In genomic region chr10:30553018-30553624, GRCh38 we compare ENCODE assay signal across 13 cellular contexts.
DNase-seq lines count a peak whose midpoint lies in the region; FAIRE-seq and TF ChIP-seq lines count a peak whose summit lies in the region.
"Had no signal": no experiment of that assay in that cellular context is flagged by ENCODE, and none has a peak within 500 bp of the region (broad histone marks: within the 10 kb centered on the region; RNA-seq: fewer than 3 reads in every experiment).

No MANE protein-coding gene starts in this region.

- peaks cover 7% of the 10 kb centered on the region for H3K4me1 ChIP-seq in endothelial cell of umbilical vein (ENCODE audit: control insufficient read depth, extremely low read depth, insufficient read depth, low read length)
- peaks cover 6 to 16% of the 10 kb centered on the region in 2 donors for H3K4me1 ChIP-seq in mucosa of rectum (ENCODE audit: control insufficient read depth in 2 of 2, insufficient read depth in 2 of 2, low read length in 2 of 2)
- peaks cover 10% of the 10 kb centered on the region for H3K4me1 ChIP-seq in vagina

- H3K36me3 ChIP-seq in endothelial cell of umbilical vein (ENCODE audit: control insufficient read depth in 2 of 2, extremely low read depth in 1 of 2, insufficient read depth in 2 of 2, low read length in 2 of 2) (no peaks in the 10 kb centered on the region), mucosa of rectum (ENCODE audit: control insufficient read depth in 2 of 2, insufficient read depth in 2 of 2, low read length in 2 of 2) (no peaks in the 10 kb centered on the region), vagina (no peaks in the 10 kb centered on the region)
- H3K36me3 ChIP-seq: brain microvascular endothelial cell, ovary had no signal

- dilution Hi-C loops in endothelial cell of umbilical vein (cut with MboI; ENCODE audit: extremely low pct_ligation_motif_present, low sequenced_read_pairs), result no loop called here

- CTCF ChIA-PET in endothelial cell of umbilical vein (lab: Charles Lee), result interaction anchor here (1.4 to 2.2 kb wide), 3 partner anchors 10 to 38 kb away, joined by 4 to 10 read pairs (median 5); no protein-coding TSS in a partner anchor

- POLR2A ChIA-PET in endothelial cell of umbilical vein (lab: Charles Lee), result interaction anchor here (0.6 kb wide), 1 partner anchor 1075 kb away, joined by 9 read pairs; no protein-coding TSS in a partner anchor

- H3K4me3 ChIP-seq in endothelial cell of umbilical vein (replicated peaks in 1 of 3; ENCODE audit: insufficient read depth in 1 of 3, low read depth in 1 of 3, low read length in 3 of 3), result no peak overlapping the region
- H3K4me3 ChIP-seq in mucosa of rectum (ENCODE audit: low read length in 2 of 2), result peak overlapping the region; percentile 57 to 71
- no peak overlapping the region for H3K4me3 ChIP-seq in vagina

- no peak overlapping the region for H3K4me2 ChIP-seq in endothelial cell of umbilical vein (ENCODE audit: insufficient read depth, low read length)

- no peaks in the 10 kb centered on the region for H4K20me1 ChIP-seq in endothelial cell of umbilical vein (replicated peaks; ENCODE audit: control insufficient read depth, extremely low read depth, insufficient read depth, low read length)

- no peaks in the 10 kb centered on the region for H3K9me1 ChIP-seq in endothelial cell of umbilical vein (replicated peaks; ENCODE audit: control insufficient read depth, extremely low read depth, insufficient read depth, low read length)

- intact Hi-C loops in endothelial cell of umbilical vein (cut with micrococcal nuclease) (no loop called here), vagina (cut with DNase I) (no loop called here)

- peak overlapping the region; percentile 14 for H2AFZ ChIP-seq in endothelial cell of umbilical vein (ENCODE audit: low read depth, low read length)

- BruUV-seq in endothelial cell of umbilical vein (replicated peaks; lab: Mats Ljungman, UMichigan), result no TSS peak

- H3K9ac ChIP-seq in endothelial cell of umbilical vein (replicated peaks; ENCODE audit: extremely low read depth, insufficient read depth, low read length) (no peak overlapping the region), mucosa of rectum (ENCODE audit: low read depth in 1 of 2, low read length in 2 of 2) (peak overlapping the region; percentile 14 to 61)

- TF ChIP-seq CTCF in endothelial cell of umbilical vein (IDR thresholded peaks at IDR 0.05; ENCODE audit: extremely low read depth in 1 of 2, insufficient read depth in 1 of 2, low read depth in 1 of 2, low read length in 2 of 2) (no peak), vagina (IDR thresholded peaks at IDR 0.05) (no peak)

- FAIRE-seq in endothelial cell of umbilical vein (lab: Jason Lieb, UNC), result no peak
- FAIRE-seq: A204.1 had no signal

- TF ChIP-seq POLR2A in endothelial cell of umbilical vein (IDR thresholded peaks at IDR 0.05; ENCODE audit: low read depth, low read length) (no peak), vagina (IDR thresholded peaks at IDR 0.05) (no peak)

- H3K27me3 ChIP-seq in endothelial cell of umbilical vein (ENCODE audit: control insufficient read depth in 2 of 2, insufficient read depth in 2 of 2, low read length in 2 of 2) (no peaks in the 10 kb centered on the region), mucosa of rectum (ENCODE audit: control insufficient read depth in 2 of 2, insufficient read depth in 2 of 2, low read length in 2 of 2) (no peaks in the 10 kb centered on the region), vagina (no peaks in the 10 kb centered on the region)
- H3K27me3 ChIP-seq: brain microvascular endothelial cell, ovary had no signal

- no peaks in the 10 kb centered on the region for H3K79me2 ChIP-seq in endothelial cell of umbilical vein (ENCODE audit: control insufficient read depth, insufficient read depth, low read length)

- DNase-seq in NCI-H345 (lab: John Stamatoyannopoulos, UW) (peak; percentile 2), NCI-H345 treated with DMSO at 0.1 percent for 48 hours (lab: John Stamatoyannopoulos, UW; ENCODE audit: unreplicated experiment) (no peak), endothelial cell of umbilical vein (ENCODE audit: low read depth, low spot score) (no peak), vagina (ENCODE audit: extremely low spot score in 2 of 2) (no peak), NCI-H446 (lab: John Stamatoyannopoulos, UW) (no peak), germinal center (ENCODE audit: low spot score) (no peak)
- no peak for DNase-seq in activated CD4-positive, CD25-positive, alpha-beta regulatory T cell (lab: John Stamatoyannopoulos, UW)
- DNase-seq: activated CD8-positive, alpha-beta memory T cell treated with anti-CD3 and anti-CD28 coated beads, Interleukin-2, amount 10 ng/mL, durations not matched to agents 7 days and 5 days; GDM1 had no signal

- H3K9me3 ChIP-seq in endothelial cell of umbilical vein (replicated peaks; ENCODE audit: control insufficient read depth, insufficient read depth, low read length) (no peaks in the 10 kb centered on the region), mucosa of rectum (ENCODE audit: control insufficient read depth in 2 of 2, low read length in 2 of 2) (no peaks in the 10 kb centered on the region), vagina (no peaks in the 10 kb centered on the region)
- H3K9me3 ChIP-seq: ovary had no signal

- H3K27ac ChIP-seq in endothelial cell of umbilical vein (ENCODE audit: insufficient read depth, low read depth, low read length) (no peak overlapping the region), mucosa of rectum (ENCODE audit: low read depth in 2 of 2, low read length in 2 of 2) (peak overlapping the region; percentile 88 to 92), vagina (peak overlapping the region; percentile 83)
- H3K27ac ChIP-seq: brain microvascular endothelial cell had no signal

TF ChIP-seq in endothelial cell of umbilical vein, 7 proteins besides CTCF, POLR2A, EP300 and RAD21:
- TF ChIP-seq MYC (IDR thresholded peaks at IDR 0.05; ENCODE audit: low read depth, low read length) (no peak), FOS (IDR thresholded peaks at IDR 0.05; ENCODE audit: borderline replicate concordance, insufficient read depth, low read length) (no peak), GATA2 (IDR thresholded peaks at IDR 0.05; ENCODE audit: insufficient read depth, insufficient read length, low read depth, low read length) (no peak), POLR2AphosphoS5 (IDR thresholded peaks at IDR 0.05; ENCODE audit: insufficient read depth, low read depth, low read length) (no peak), EZH2 (IDR thresholded peaks at IDR 0.05; ENCODE audit: borderline replicate concordance, low read depth, low read length, severe bottlenecking) (no peak), JUN (IDR thresholded peaks at IDR 0.05; ENCODE audit: borderline replicate concordance, insufficient read depth, insufficient read length, low read depth) (no peak)
- TF ChIP-seq, protein P1, sequence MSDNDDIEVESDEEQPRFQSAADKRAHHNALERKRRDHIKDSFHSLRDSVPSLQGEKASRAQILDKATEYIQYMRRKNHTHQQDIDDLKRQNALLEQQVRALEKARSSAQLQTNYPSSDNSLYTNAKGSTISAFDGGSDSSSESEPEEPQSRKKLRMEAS (IDR thresholded peaks at IDR 0.05; ENCODE audit: insufficient read depth, insufficient read length), result no peak

Comparison
In these comparisons a context has a peak if more than half of its experiments do, and no peak if none do; other contexts are left out.
1. H3K4me3 ChIP-seq: peak in mucosa of rectum (2 of 2); none in endothelial cell of umbilical vein (0 of 3) and vagina (0 of 2).